27 cellular contexts compared by ENCODE assay signal in the genomic region with DNA sequence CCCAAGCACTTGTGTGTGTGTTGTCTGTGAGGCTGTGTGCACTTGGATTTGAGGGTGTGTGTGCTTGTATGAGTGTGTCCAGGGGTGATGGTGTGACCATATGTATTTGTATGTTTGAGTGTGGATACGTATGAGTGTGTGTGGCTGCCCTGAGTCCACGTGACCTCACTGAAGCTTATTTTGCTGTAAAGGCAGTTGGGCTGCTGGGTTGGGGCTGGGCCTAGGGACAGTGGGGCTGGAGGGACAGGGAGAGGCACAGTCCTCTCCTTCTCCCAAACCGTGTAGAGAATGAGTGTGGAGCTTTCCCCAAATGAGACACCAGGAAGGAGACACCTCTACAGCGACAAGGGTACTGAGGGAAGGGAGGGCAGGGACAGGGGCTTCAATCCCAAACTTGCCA.
"Had no signal": no experiment of that assay in that cellular context is flagged by ENCODE, and none has a peak within 500 bp of the region (broad histone marks: within the 10 kb centered on the region; RNA-seq: fewer than 3 reads in every experiment).

No MANE protein-coding gene starts in this region.

- H3K4me3 Mint-ChIP-seq: activated naive CD4-positive, alpha-beta T cell treated with anti-CD3 and anti-CD28 coated beads, Interleukin-2, amount 10 ng/mL, durations not matched to agents 7 days and 5 days; activated naive CD8-positive, alpha-beta T cell treated with anti-CD3 and anti-CD28 coated beads, Interleukin-2, amount 10 ng/mL, durations not matched to agents 7 days and 5 days; T-helper 1 cell treated with Interleukin-12 subunit alpha and Interleukin-12 subunit beta and Interleukin-4 antibody, amounts not matched to agents 30 μg/mL and 1 μg/mL, for 36 hours had no signal

- H3K4me3 ChIP-seq: adrenal gland, K562, SJSA1 had no signal

- DNase-seq: activated CD4-positive, alpha-beta T cell treated with anti-CD3 and anti-CD28 coated beads for 4 hours; activated gamma-delta T cell; activated naive CD4-positive, alpha-beta T cell treated with anti-CD3 and anti-CD28 coated beads, Interleukin-2, amount 10 ng/mL, durations not matched to agents 7 days and 5 days; activated naive CD8-positive, alpha-beta T cell treated with anti-CD3 and anti-CD28 coated beads, Interleukin-2, amount 10 ng/mL, durations not matched to agents 7 days and 5 days; activated T-cell treated with anti-CD3 and anti-CD28 coated beads for 4 hours; activated T-cell treated with anti-CD3 and anti-CD28 coated beads, Interleukin-2, amount 50 U/mL, for 48 hours; adrenal gland; anterior cingulate cortex; cerebellar nuclear complex; Kasumi-1; NCI-H1048; NCI-H146; NCI-H1930; NCI-H2171; NCI-H2227 treated with DMSO at 0.1 percent for 48 hours; NCI-H446 treated with DMSO at 0.1 percent for 48 hours; NCI-H524 treated with DMSO at 0.1 percent for 48 hours; NK-92 treated with Interleukin-12 subunit alpha and Interleukin-12 subunit beta, amount 100 ng/mL, for 24 hours; PC-3; SHP77 had no signal

- H3K9me3 Mint-ChIP-seq: activated naive CD4-positive, alpha-beta T cell treated with anti-CD3 and anti-CD28 coated beads, Interleukin-2, amount 10 ng/mL, durations not matched to agents 7 days and 5 days; activated naive CD8-positive, alpha-beta T cell treated with anti-CD3 and anti-CD28 coated beads, Interleukin-2, amount 10 ng/mL, durations not matched to agents 7 days and 5 days; activated T-helper 17 cell treated with anti-CD3 and anti-CD28 coated beads, Interleukin-2, amount 50 U/mL, for 72 hours; T-helper 1 cell treated with Interleukin-12 subunit alpha and Interleukin-12 subunit beta and Interleukin-4 antibody, amounts not matched to agents 30 μg/mL and 1 μg/mL, for 36 hours had no signal

- H3K9me3 ChIP-seq: adrenal gland, SJSA1 had no signal

- ATAC-seq: activated CD4-positive, CD25-positive, alpha-beta regulatory T cell treated with anti-CD3 and anti-CD28 coated beads, Interleukin-2, amount 50 U/mL, for 24 hours; activated T-helper 17 cell treated with anti-CD3 and anti-CD28 coated beads, Interleukin-2, amount 50 U/mL, for 72 hours; K562; PC-3; SK-N-SH treated with all-trans-retinoic acid at 6 μM for 48 hours had no signal

- FAIRE-seq: K562, RCC 7860 had no signal

- H3K27ac ChIP-seq: adrenal gland, SJSA1 had no signal

- H3K27me3 ChIP-seq: adrenal gland, SJSA1 had no signal

- H3K36me3 ChIP-seq: adrenal gland, SJSA1 had no signal

- H3K27ac Mint-ChIP-seq: activated naive CD4-positive, alpha-beta T cell treated with anti-CD3 and anti-CD28 coated beads, Interleukin-2, amount 10 ng/mL, durations not matched to agents 7 days and 5 days; activated T-helper 17 cell treated with anti-CD3 and anti-CD28 coated beads, Interleukin-2, amount 50 U/mL, for 72 hours; T-helper 1 cell treated with Interleukin-12 subunit alpha and Interleukin-12 subunit beta and Interleukin-4 antibody, amounts not matched to agents 30 μg/mL and 1 μg/mL, for 36 hours had no signal
